Comparison of ENCODE assay signal across 24 cellular contexts in genomic region chr15:48935236-48935635, GRCh38.
"Had no signal": no experiment of that assay in that cellular context is flagged by ENCODE, and none has a peak within 500 bp of the region (broad histone marks: within the 10 kb centered on the region; RNA-seq: fewer than 3 reads in every experiment).

No MANE protein-coding gene starts in this region.

- ATAC-seq: activated CD8-positive, alpha-beta T cell treated with anti-CD3 and anti-CD28 coated beads, Interleukin-2, amount 10 ng/mL, durations not matched to agents 7 days and 5 days; T-helper 17 cell; WTC11 had no signal

- H2AFZ ChIP-seq: PC-9 had no signal

- H3K27me3 ChIP-seq: brain microvascular endothelial cell, cardiac muscle cell had no signal

- DNase-seq: activated CD4-positive, alpha-beta T cell treated with anti-CD3 and anti-CD28 coated beads for 48 hours; activated CD4-positive, alpha-beta T cell treated with anti-CD3 and anti-CD28 coated beads, Interleukin-2, amount 50 U/mL, for 4 hours; activated CD4-positive, CD25-positive, alpha-beta regulatory T cell treated with anti-CD3 and anti-CD28 coated beads, Interleukin-2, amount 50 U/mL, for 72 hours; activated CD8-positive, alpha-beta memory T cell treated with anti-CD3 and anti-CD28 coated beads, Interleukin-2, amount 50 U/mL, for 48 hours; activated CD8-positive, alpha-beta T cell treated with anti-CD3 and anti-CD28 coated beads, Interleukin-2, amount 10 ng/mL, durations not matched to agents 7 days and 5 days; activated effector memory CD4-positive, alpha-beta T cell treated with Interleukin-2 at 50 U/mL for 16 hours; activated naive CD4-positive, alpha-beta T cell; activated T-cell treated with anti-CD3 and anti-CD28 coated beads, Interleukin-2, amount 50 U/mL, for 1 hour; amniotic stem cell; brain microvascular endothelial cell; NCI-H1105 treated with DMSO at 0.1 percent for 48 hours; NCI-H1436 treated with DMSO at 0.1 percent for 48 hours; NCI-H187; NCI-H2081; NCI-H446; NCI-H524; PC-9; SIG-M5; T-helper 17 cell; T-helper 9 cell had no signal

- H3K27ac Mint-ChIP-seq: activated CD8-positive, alpha-beta T cell treated with anti-CD3 and anti-CD28 coated beads, Interleukin-2, amount 10 ng/mL, durations not matched to agents 7 days and 5 days; activated naive CD4-positive, alpha-beta T cell treated with anti-CD3 and anti-CD28 coated beads, Interleukin-2, amount 50 U/mL, for 24 hours; activated T-helper 1 cell treated with anti-CD3 and anti-CD28 coated beads, Interleukin-12 subunit alpha, Interleukin-12 subunit beta, Interleukin-2, Interleukin-4 antibody, amounts not matched to agents 30 ng/mL and 10 ng/mL and 1 ng/mL, durations not matched to agents 14 hours and 24 hours and 36 hours; T-helper 17 cell; WTC11 had no signal

- H3K36me3 Mint-ChIP-seq: activated naive CD4-positive, alpha-beta T cell treated with anti-CD3 and anti-CD28 coated beads, Interleukin-2, amount 50 U/mL, for 24 hours; WTC11 had no signal

- H3K4me1 Mint-ChIP-seq: T-helper 17 cell, WTC11 had no signal

- H3K4me2 ChIP-seq: PC-9 had no signal

- H3K9me3 Mint-ChIP-seq: activated naive CD4-positive, alpha-beta T cell treated with anti-CD3 and anti-CD28 coated beads, Interleukin-2, amount 50 U/mL, for 24 hours; WTC11 had no signal

- H3K36me3 ChIP-seq: brain microvascular endothelial cell, cardiac muscle cell had no signal

- H3K27ac ChIP-seq: brain microvascular endothelial cell, cardiac muscle cell, PC-9 had no signal

- H3K4me3 Mint-ChIP-seq: activated CD8-positive, alpha-beta T cell treated with anti-CD3 and anti-CD28 coated beads, Interleukin-2, amount 10 ng/mL, durations not matched to agents 7 days and 5 days; activated naive CD4-positive, alpha-beta T cell treated with anti-CD3 and anti-CD28 coated beads, Interleukin-2, amount 50 U/mL, for 24 hours; activated T-helper 1 cell treated with anti-CD3 and anti-CD28 coated beads, Interleukin-12 subunit alpha, Interleukin-12 subunit beta, Interleukin-2, Interleukin-4 antibody, amounts not matched to agents 30 ng/mL and 10 ng/mL and 1 ng/mL, durations not matched to agents 14 hours and 24 hours and 36 hours; T-helper 17 cell; WTC11 had no signal

- H3K4me3 ChIP-seq: cardiac muscle cell, PC-9 had no signal
